ENCODE assay signal across 8 cellular contexts in the genomic region with DNA sequence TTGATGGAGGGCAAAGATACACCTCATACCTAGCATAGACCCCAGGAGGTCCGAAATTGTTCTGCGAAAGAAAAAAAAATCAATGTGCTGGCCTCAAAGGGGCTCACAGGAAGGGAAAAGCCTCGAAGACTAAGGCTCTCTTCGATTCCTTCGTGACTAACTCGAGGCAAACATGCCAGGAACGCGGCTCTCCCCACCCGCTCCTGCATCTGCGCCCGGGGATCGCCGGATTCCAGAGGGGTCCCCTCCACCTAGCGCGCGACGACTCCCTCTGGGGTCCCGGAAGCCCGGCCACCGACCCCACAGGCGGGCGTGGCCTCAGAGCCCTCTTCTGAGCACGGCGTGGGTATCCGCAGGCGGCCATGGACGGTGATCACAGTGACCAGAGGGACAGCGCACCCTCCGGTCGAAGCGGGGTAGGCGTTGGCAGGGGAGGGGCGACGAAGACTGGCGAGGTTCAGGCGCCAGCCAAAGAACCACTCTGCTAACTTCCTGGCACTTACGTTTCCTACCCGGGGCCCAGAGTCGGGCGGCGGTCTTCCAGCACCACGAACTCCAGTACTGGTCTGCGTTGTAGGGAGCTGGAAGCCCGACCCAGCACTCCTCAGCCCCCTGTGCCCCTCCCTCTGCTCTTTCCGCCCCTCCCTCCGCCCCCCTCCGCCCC. TPM values are rescaled to one million over a fixed set of nuclear protein-coding genes. Genes with fewer than 3 reads are reported as not detected.
DNase-seq lines count a peak whose midpoint lies in the region; ATAC-seq and TF ChIP-seq lines count a peak whose summit lies in the region.

No MANE protein-coding gene starts in this region.

- no peak overlapping the region for H2AK5ac ChIP-seq in trophoblast cell (ENCODE audit: low read length)

- H3K27me3 ChIP-seq in trophoblast cell (ENCODE audit: insufficient read depth, low read length) = no peaks in the 10 kb centered on the region

- peaks cover 56% of the 10 kb centered on the region for H3K36me3 Mint-ChIP-seq in Calu3 (ENCODE audit: insufficient read depth, unreplicated experiment)

- H3K14ac ChIP-seq in trophoblast cell (ENCODE audit: low read length) = peak overlapping the region; percentile 92

- H3K4me3 Mint-ChIP-seq in Calu3 (ENCODE audit: low read depth, unreplicated experiment) = peak overlapping the region; percentile 86

- H4K91ac ChIP-seq in trophoblast cell (ENCODE audit: low read depth, low read length) = peak overlapping the region; percentile 83

- peak overlapping the region; percentile 49 for H2BK5ac ChIP-seq in trophoblast cell (ENCODE audit: low read depth, low read length, poor library complexity)

- no peak for TF ChIP-seq CTCF in Calu3 (IDR thresholded peaks at IDR 0.05; ENCODE audit: unreplicated experiment)

- H3K23ac ChIP-seq in trophoblast cell (ENCODE audit: low read length) = no peak overlapping the region

- H3K9ac ChIP-seq in trophoblast cell (ENCODE audit: low read length) = peak overlapping the region; percentile 86

- H3K27ac ChIP-seq in adipose tissue (ENCODE audit: low read depth, low read length) = peak overlapping the region; percentile 91
- H3K27ac ChIP-seq in trophoblast cell (ENCODE audit: low read depth, low read length) = peak overlapping the region; percentile 91

- DNase-seq in Calu3 = peak; percentile 82
- peak; percentile 9 for DNase-seq in NCI-H345 treated with DMSO at 0.1 percent for 48 hours (lab: John Stamatoyannopoulos, UW; ENCODE audit: unreplicated experiment)
- peak; percentile 89 for DNase-seq in left ventricle myocardium superior
- peak; percentile 77 to 83 for DNase-seq in trophoblast cell
- DNase-seq in stimulated activated CD4-positive, alpha-beta T cell treated with anti-CD3 and anti-CD28 coated beads, Interleukin-12 subunit alpha, Interleukin-12 subunit beta, amount 100 ng/mL, for 4 hours = no peak

- H3K27me3 Mint-ChIP-seq in Calu3 (ENCODE audit: unreplicated experiment) = no peaks in the 10 kb centered on the region

- H3K9me3 Mint-ChIP-seq in Calu3 (ENCODE audit: low read depth, unreplicated experiment) = no peaks in the 10 kb centered on the region

- H3K4me1 Mint-ChIP-seq in Calu3 (ENCODE audit: low read depth, unreplicated experiment) = no peaks in the 10 kb centered on the region

- H3K79me2 ChIP-seq in trophoblast cell (ENCODE audit: control insufficient read depth, insufficient read depth, low read length, poor library complexity) = peaks cover 13% of the 10 kb centered on the region

- H3K4me2 ChIP-seq in trophoblast cell (ENCODE audit: low read length) = peak overlapping the region; percentile 68

- H3K27ac Mint-ChIP-seq in Calu3 (ENCODE audit: unreplicated experiment) = peak overlapping the region; percentile 83

- H3K36me3 ChIP-seq in trophoblast cell (ENCODE audit: control insufficient read depth in 1 of 2, insufficient read depth in 2 of 2, low read length in 2 of 2) = peaks cover 5% of the 10 kb centered on the region in 2 experiments

- peak overlapping the region; percentile 65 for H2BK120ac ChIP-seq in trophoblast cell (ENCODE audit: insufficient read depth, low read length, poor library complexity)

- H2AFZ ChIP-seq in trophoblast cell (ENCODE audit: insufficient read depth, low read length, poor library complexity) = peak overlapping the region; percentile 85

- H3K4ac ChIP-seq in trophoblast cell (ENCODE audit: low read depth, low read length) = no peak overlapping the region

- H3K79me1 ChIP-seq in trophoblast cell (ENCODE audit: low read length) = peaks cover 12% of the 10 kb centered on the region

- ATAC-seq in GM19025 (IDR thresholded peaks at IDR 0.05; ENCODE audit: low read depth, unreplicated experiment) = peak; percentile 53
- peak; percentile 46 for ATAC-seq in HG03103 (IDR thresholded peaks at IDR 0.05; ENCODE audit: low read depth, unreplicated experiment)
- peak; percentile 89 for ATAC-seq in left ventricle myocardium superior

- peak overlapping the region; percentile 81 for H3K4me3 ChIP-seq in trophoblast cell (ENCODE audit: low read depth, low read length)

- peak overlapping the region; percentile 78 for H4K8ac ChIP-seq in trophoblast cell (ENCODE audit: low read depth, low read length)

- H4K12ac ChIP-seq in trophoblast cell (ENCODE audit: low read depth, low read length) = peak overlapping the region; percentile 84

- peak overlapping the region; percentile 22 for H3K18ac ChIP-seq in trophoblast cell (ENCODE audit: low read length)

- 0% methylated on average over 34 to 47 of the region's 47 CpGs for WGBS in adipose tissue, 3 donors
- no CpG with 5 or more reads among the region's 47 CpGs for WGBS in trophoblast cell (ENCODE audit: extremely low coverage, insufficient coverage, insufficient read length)

- no peaks in the 10 kb centered on the region for H3K9me3 ChIP-seq in trophoblast cell (ENCODE audit: insufficient read depth, low read depth, low read length)

- no peak overlapping the region for H2BK12ac ChIP-seq in trophoblast cell (ENCODE audit: low read length)

- BruUV-seq in Calu3 (replicated peaks; lab: Mats Ljungman, UMichigan) = no TSS peak

- peaks cover 0 to 5% of the 10 kb centered on the region in 2 experiments for H3K4me1 ChIP-seq in trophoblast cell (ENCODE audit: control insufficient read depth in 1 of 2, insufficient read depth in 2 of 2, low read length in 2 of 2)

- CTCF ChIA-PET in Calu3 (lab: Charles Lee) = no interaction called here

- intact Hi-C loops in Calu3 (cut with micrococcal nuclease; ENCODE audit: unreplicated experiment) = no loop called here
- intact Hi-C loops in left ventricle myocardium superior (cut with micrococcal nuclease) = no loop called here

RNA-seq across cellular contexts. Expression of a gene that starts 0.5 kb away (rescaled TPM):
- total RNA-seq in Calu3 (2022) = 72.5 and 86.5 TPM in 2 replicates
- 10 to 100 TPM; 37.0 to 56.4 (median 56.1) TPM for polyA plus RNA-seq in adipose tissue
- 99.3 TPM for total RNA-seq in left ventricle myocardium superior
- polyA plus RNA-seq in trophoblast cell (2013) = 75.9 and 78.9 TPM in 2 replicates
